ENCODE assay signal across 12 cellular contexts in the genomic region with DNA sequence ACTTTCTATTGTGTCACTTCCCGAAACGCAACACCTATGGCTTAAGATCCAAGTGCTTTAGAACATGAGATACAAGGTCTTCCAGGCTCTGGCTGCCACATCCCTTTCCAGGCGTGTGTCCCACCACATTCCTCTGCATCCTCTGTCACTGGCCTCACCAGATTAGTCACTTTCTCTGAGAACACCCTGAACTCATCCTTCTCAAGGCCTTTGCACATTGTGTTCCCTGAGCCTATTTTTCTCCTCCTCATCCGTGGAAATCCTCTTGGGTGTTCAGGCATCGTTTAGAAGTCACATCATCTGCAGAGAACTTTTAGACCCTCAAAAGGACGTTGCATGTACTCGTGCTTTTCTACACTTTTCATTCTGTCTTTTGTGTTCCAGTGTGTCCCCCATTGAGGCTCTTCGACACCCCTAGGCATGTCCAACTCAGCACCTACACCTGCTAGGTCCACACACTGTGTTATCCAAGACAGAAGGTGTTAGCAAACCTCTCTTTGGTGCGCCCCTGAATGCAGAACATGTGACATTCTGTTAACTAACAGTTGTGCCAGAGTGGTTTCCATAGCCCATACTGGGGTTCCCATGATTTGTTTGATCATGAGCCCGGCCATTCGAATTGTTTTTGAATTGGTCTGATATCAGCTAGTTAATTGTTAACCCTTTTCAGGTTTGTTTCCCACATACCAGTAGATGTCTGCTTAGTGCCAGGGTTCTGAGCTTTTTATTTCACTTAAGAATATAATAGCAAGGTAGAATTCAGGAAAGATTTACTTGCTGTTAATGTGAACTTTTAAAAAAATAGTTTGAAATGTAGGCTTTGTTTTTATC.
DNase-seq lines count a peak whose midpoint lies in the region; ATAC-seq, FAIRE-seq and TF ChIP-seq lines count a peak whose summit lies in the region.
"Had no signal": no experiment of that assay in that cellular context is flagged by ENCODE, and none has a peak within 500 bp of the region (broad histone marks: within the 10 kb centered on the region; RNA-seq: fewer than 3 reads in every experiment).

No MANE protein-coding gene starts in this region.

- H3K36me3 Mint-ChIP-seq in astrocyte (ENCODE audit: low read depth, unreplicated experiment): peaks cover 27% of the 10 kb centered on the region

- H4K20me1 ChIP-seq in astrocyte (ENCODE audit: insufficient read depth, low read length): peaks cover 84% of the 10 kb centered on the region

- H3K4me3 ChIP-seq in astrocyte (ENCODE audit: insufficient read depth, low read depth, low read length): no peak overlapping the region
- no peak overlapping the region for H3K4me3 ChIP-seq in heart right ventricle
- H3K4me3 ChIP-seq in prostate gland: no peak overlapping the region

- ATAC-seq in heart right ventricle: peak; percentile 18 to 96 (median 67)

- peak overlapping the region; percentile 28 for H3K9ac ChIP-seq in astrocyte (ENCODE audit: low read length)

- H3K27me3 ChIP-seq in astrocyte (ENCODE audit: insufficient read depth, low read length) (no peaks in the 10 kb centered on the region), heart right ventricle (no peaks in the 10 kb centered on the region), prostate gland (replicated peaks; ENCODE audit: insufficient read depth) (no peaks in the 10 kb centered on the region)

- no peak for TF ChIP-seq POLR2A in prostate gland (IDR thresholded peaks at IDR 0.05)

- DNase-seq in AG08396 (ENCODE audit: low spot score) (peak; percentile 37), astrocyte (ENCODE audit: low read depth) (peak; percentile 50), heart right ventricle (no peak), prostate gland (ENCODE audit: low spot score) (no peak), NCI-H1092 treated with DMSO at 0.1 percent for 48 hours (lab: John Stamatoyannopoulos, UW) (no peak), ureter (ENCODE audit: low spot score) (no peak), HT-29 (ENCODE audit: low spot score) (no peak)
- DNase-seq in stimulated activated CD4-positive, alpha-beta T cell treated with anti-CD3 and anti-CD28 coated beads, Interleukin-1b, Interleukin-23, amount 100 ng/mL, for 48 hours: no peak
- DNase-seq: KBM-7, NCI-H524 treated with DMSO at 0.1 percent for 48 hours, SW 1271 had no signal

- no peak for TF ChIP-seq CTCF in astrocyte (IDR thresholded peaks at IDR 0.05; ENCODE audit: insufficient read depth, low read depth, low read length)
- no peak for TF ChIP-seq CTCF in heart right ventricle (IDR thresholded peaks at IDR 0.05)
- no peak for TF ChIP-seq CTCF in prostate gland (IDR thresholded peaks at IDR 0.05)

- H3K36me3 ChIP-seq in astrocyte (ENCODE audit: insufficient read depth, low read length) (peaks cover 7% of the 10 kb centered on the region), heart right ventricle (peaks cover 0 to 12% (median 0%) of the 10 kb centered on the region in 9 donors), prostate gland (no peaks in the 10 kb centered on the region)

- H3K9me3 Mint-ChIP-seq in astrocyte (ENCODE audit: unreplicated experiment): no peaks in the 10 kb centered on the region

- H3K9me3 ChIP-seq in astrocyte (ENCODE audit: insufficient read depth, low read depth, low read length) (no peaks in the 10 kb centered on the region), heart right ventricle (no peaks in the 10 kb centered on the region), prostate gland (no peaks in the 10 kb centered on the region)

- peak overlapping the region; percentile 70 for H3K27ac ChIP-seq in astrocyte (ENCODE audit: low read depth, low read length)
- peak overlapping the region in 9 of 10 donors; percentile 4 to 75 (median 68) for H3K27ac ChIP-seq in heart right ventricle
- H3K27ac ChIP-seq in prostate gland: peak overlapping the region; percentile 67 to 80

- H3K4me3 Mint-ChIP-seq in astrocyte (ENCODE audit: unreplicated experiment): no peak overlapping the region
- H3K4me3 Mint-ChIP-seq: brain had no signal

- H3K27ac Mint-ChIP-seq in astrocyte (ENCODE audit: unreplicated experiment): peak overlapping the region; percentile 48
- H3K27ac Mint-ChIP-seq: brain had no signal

- no peaks in the 10 kb centered on the region for H3K27me3 Mint-ChIP-seq in astrocyte (ENCODE audit: low read depth, unreplicated experiment)

- intact Hi-C loops in heart right ventricle (cut with DNase I) (loop anchor here in 2 of 10 donors (5.0 kb wide), 1 partner anchor 41 kb away; no protein-coding TSS in a partner anchor), prostate gland (cut with DNase I) (loop anchor here (5.0 kb wide), 2 partner anchors 46 to 479 kb away; no protein-coding TSS in a partner anchor)

- peaks cover 100% of the 10 kb centered on the region for H3K79me2 ChIP-seq in astrocyte (ENCODE audit: insufficient read depth, low read length)

- H3K4me1 Mint-ChIP-seq in astrocyte (ENCODE audit: low read depth, unreplicated experiment): peaks cover 43% of the 10 kb centered on the region

- H3K4me1 ChIP-seq in astrocyte (ENCODE audit: insufficient read depth, low read length) (peaks cover 22% of the 10 kb centered on the region), heart right ventricle (peaks cover 0 to 80% (median 71%) of the 10 kb centered on the region in 9 donors), prostate gland (replicated peaks) (no peaks in the 10 kb centered on the region)

- no peak overlapping the region for H2AFZ ChIP-seq in astrocyte (ENCODE audit: low read depth, low read length)

- WGBS in heart right ventricle, 2 donors: 70 to 71% methylated on average over 11 of the region's 11 CpGs
- WGBS in prostate gland: 61% methylated on average over 11 of the region's 11 CpGs

- peak overlapping the region; percentile 40 for H3K4me2 ChIP-seq in astrocyte (ENCODE audit: low read length)

- FAIRE-seq in astrocyte (lab: Jason Lieb, UNC): no peak

Comparison
In these comparisons a context has a peak if more than half of its experiments do, and no peak if none do; other contexts are left out.
1. DNase-seq: peak in AG08396 (single experiment) and astrocyte (single experiment); none in heart right ventricle (0 of 2), prostate gland (single experiment), NCI-H1092 treated with DMSO at 0.1 percent for 48 hours (single experiment), stimulated activated CD4-positive, alpha-beta T cell treated with anti-CD3 and anti-CD28 coated beads, Interleukin-1b, Interleukin-23, amount 100 ng/mL, for 48 hours (single experiment), ureter (single experiment) and HT-29 (single experiment).
2. Peak in every context shown above with its lines, with median percentiles within 50 percentile points of each other: H3K27ac ChIP-seq.